ENCODE assay signal across 8 cellular contexts in the genomic region with DNA sequence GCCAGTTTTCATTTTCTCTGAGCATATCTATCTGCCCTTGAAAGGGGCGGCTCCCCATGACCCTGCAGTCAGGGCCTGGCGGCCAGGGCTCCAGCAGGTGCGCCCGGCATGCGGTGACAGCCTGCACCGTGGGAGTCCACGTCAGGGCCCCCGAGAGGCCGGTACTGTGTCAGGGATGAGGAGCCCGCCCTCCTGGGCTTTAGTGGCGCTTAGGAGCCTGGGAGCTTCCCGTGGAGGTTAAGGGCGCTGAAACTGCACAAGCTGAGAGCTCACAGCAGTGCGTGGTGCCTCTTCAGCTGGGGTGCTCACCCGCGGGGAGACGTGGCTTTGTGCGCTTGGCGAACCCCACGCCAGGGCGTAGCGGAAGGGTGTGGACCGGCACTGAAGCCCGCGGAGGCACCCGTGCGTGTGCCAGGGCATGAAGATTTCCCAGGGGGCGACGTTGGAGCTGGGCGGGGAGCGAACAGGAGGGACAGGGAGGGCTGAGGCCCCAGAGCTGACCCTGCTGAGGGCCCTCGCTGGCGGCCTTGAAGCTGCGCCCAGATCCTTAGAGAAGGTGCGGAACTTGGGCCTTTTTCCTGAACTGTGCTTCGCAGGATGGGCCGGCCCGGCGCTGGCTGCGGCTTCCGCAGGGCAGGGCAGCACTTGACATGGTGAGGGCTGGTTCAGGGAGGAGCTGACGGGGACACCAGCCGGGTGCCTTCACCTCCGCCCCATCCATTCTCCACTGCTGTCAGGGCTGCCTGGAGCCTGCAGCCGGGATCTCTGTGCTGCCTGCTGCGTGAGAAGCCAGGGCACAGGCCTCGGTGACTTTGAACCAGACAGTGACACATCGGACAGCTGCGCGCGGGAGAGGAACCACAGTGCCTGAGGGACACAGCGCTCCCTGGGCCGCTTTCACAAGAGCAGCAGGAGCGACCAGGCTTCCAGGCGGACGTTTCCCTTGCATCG. TPM values are rescaled to one million over a fixed set of nuclear protein-coding genes. Genes with fewer than 3 reads are reported as not detected.
DNase-seq lines count a peak whose midpoint lies in the region; ATAC-seq, FAIRE-seq and TF ChIP-seq lines count a peak whose summit lies in the region.

No MANE protein-coding gene starts in this region.

- intact Hi-C loops in CD8-positive, alpha-beta T cell (cut with DNase I, micrococcal nuclease): loop anchor here in 1 of 2 experiments (10.0 kb wide), 1 partner anchor 1857 kb away; no protein-coding TSS in a partner anchor
- intact Hi-C loops in HepG2 (cut with micrococcal nuclease; ENCODE audit: unreplicated experiment): no loop called here

- no peak for TF ChIP-seq CTCF in CD8-positive, alpha-beta T cell (IDR thresholded peaks at IDR 0.05)
- TF ChIP-seq CTCF in HFF-Myc (IDR thresholded peaks at IDR 0.05; ENCODE audit: low read depth, low read length, missing control alignments) (no peak), brain microvascular endothelial cell (IDR thresholded peaks at IDR 0.05; ENCODE audit: low read depth, low read length, missing control alignments) (no peak), HepG2 (CRISPR knock-in tag; IDR thresholded peaks at IDR 0.05) (peak; percentile 37; the same call in 1 of the 2 replicates)

- H3K27me3 Mint-ChIP-seq in CD8-positive, alpha-beta T cell (ENCODE audit: low read depth): peaks cover 7% of the 10 kb centered on the region
- peaks cover 13% of the 10 kb centered on the region for H3K27me3 Mint-ChIP-seq in T-helper 17 cell
- peaks cover 7% of the 10 kb centered on the region for H3K27me3 Mint-ChIP-seq in stimulated activated naive CD8-positive, alpha-beta T cell treated with anti-CD3 and anti-CD28 coated beads, Interleukin-15, Interleukin-2, amounts not matched to agents 100 ng/mL and 50 ng/mL, for 24 hours

- peak overlapping the region; percentile 33; the same call in 1 of the 2 replicates for H3K9ac ChIP-seq in HepG2 (ENCODE audit: insufficient read depth, low read depth, low read length)

- H3K4me1 ChIP-seq in CD8-positive, alpha-beta T cell (ENCODE audit: insufficient read depth, low read length): peaks cover 45% of the 10 kb centered on the region
- peaks cover 63% of the 10 kb centered on the region for H3K4me1 ChIP-seq in HepG2 (ENCODE audit: insufficient read depth, low read length)

- H3K27ac Mint-ChIP-seq in CD8-positive, alpha-beta T cell: peak overlapping the region; percentile 84
- peak overlapping the region; percentile 32 for H3K27ac Mint-ChIP-seq in T-helper 17 cell
- H3K27ac Mint-ChIP-seq in stimulated activated naive CD8-positive, alpha-beta T cell treated with anti-CD3 and anti-CD28 coated beads, Interleukin-15, Interleukin-2, amounts not matched to agents 100 ng/mL and 50 ng/mL, for 24 hours: peak overlapping the region; percentile 65

- H3K9me3 Mint-ChIP-seq in CD8-positive, alpha-beta T cell: peaks cover 6% of the 10 kb centered on the region
- H3K9me3 Mint-ChIP-seq in stimulated activated naive CD8-positive, alpha-beta T cell treated with anti-CD3 and anti-CD28 coated beads, Interleukin-15, Interleukin-2, amounts not matched to agents 100 ng/mL and 50 ng/mL, for 24 hours: no peaks in the 10 kb centered on the region

- TF ChIP-seq POLR2A in HepG2 (IDR thresholded peaks at IDR 0.05; ENCODE audit: insufficient read depth in 1 of 2, low read depth in 2 of 2, low read length in 2 of 2): no peak

- POLR2A ChIA-PET in CD8-positive, alpha-beta T cell (lab: Charles Lee): no interaction called here
- POLR2A ChIA-PET in HepG2 (lab: Yijun Ruan, JAX): interaction anchor here (1.1 kb wide), 1 partner anchor 31 kb away, joined by 4 read pairs; no protein-coding TSS in a partner anchor

- CTCF ChIA-PET in CD8-positive, alpha-beta T cell (lab: Charles Lee): interaction anchor here (0.6 to 1.1 kb wide), 2 partner anchors 15 to 66 kb away, joined by 3 read pairs; no protein-coding TSS in a partner anchor
- CTCF ChIA-PET in HepG2 (lab: Yijun Ruan, JAX; ENCODE audit: low intra/inter-chr PET ratio, low total read pairs): no interaction called here

- H2AFZ ChIP-seq in HepG2 (ENCODE audit: low read length): no peak overlapping the region

- peak; percentile 40 for ATAC-seq in CD8-positive, alpha-beta T cell
- ATAC-seq in T-helper 17 cell (peak; percentile 48), HepG2 (peak; percentile 85), HG03135 (IDR thresholded peaks at IDR 0.05; ENCODE audit: unreplicated experiment) (no peak)

- TF ChIP-seq RAD21 in HepG2 (CRISPR knock-in tag; IDR thresholded peaks at IDR 0.05): no peak

- no peaks in the 10 kb centered on the region for H3K9me3 ChIP-seq in CD8-positive, alpha-beta T cell (ENCODE audit: low read length)
- no peaks in the 10 kb centered on the region for H3K9me3 ChIP-seq in T-helper 17 cell (ENCODE audit: control insufficient read depth, low read length, poor library complexity, severe bottlenecking)
- H3K9me3 ChIP-seq in HepG2 (ENCODE audit: low read length): no peaks in the 10 kb centered on the region

- no peak for TF ChIP-seq EP300 in HepG2 (IDR thresholded peaks at IDR 0.05; ENCODE audit: low read depth in 2 of 2, low read length in 2 of 2)
- no peak for TF ChIP-seq EP300 in HepG2 (CRISPR knock-in tag; IDR thresholded peaks at IDR 0.05; ENCODE audit: borderline replicate concordance)

- no TSS peak for BruUV-seq in HepG2 (replicated peaks; lab: Mats Ljungman, UMichigan)

- WGBS in HepG2 (ENCODE audit: low lambda C conversion rate): 14% methylated on average over 13 of the region's 57 CpGs

- peak overlapping the region; percentile 53 for H3K4me3 ChIP-seq in CD8-positive, alpha-beta T cell (ENCODE audit: low read depth, low read length)
- H3K4me3 ChIP-seq in HFF-Myc (replicated peaks; ENCODE audit: low read depth, low read length) (peak overlapping the region; percentile 31), brain microvascular endothelial cell (ENCODE audit: low read depth, low read length) (peak overlapping the region; percentile 46), HepG2 (replicated peaks in 1 of 3; ENCODE audit: insufficient read depth in 1 of 3, low read depth in 2 of 3, low read length in 3 of 3) (peak overlapping the region; percentile 48 to 70 (median 49))

- DNase-seq in CD8-positive, alpha-beta T cell: peak in 5 of 7 experiments; percentile 15 to 71 (median 43)
- DNase-seq in HFF-Myc (ENCODE audit: extremely low read depth, low read depth) (peak; percentile 9), T-helper 17 cell (peak in 2 of 3 donors; percentile 13 to 14), brain microvascular endothelial cell (peak; percentile 64), HepG2 (ENCODE audit: low spot score) (peak; percentile 55), NCI-H345 treated with DMSO at 0.1 percent for 48 hours (lab: John Stamatoyannopoulos, UW; ENCODE audit: unreplicated experiment) (no peak)

- peak overlapping the region; percentile 30 for H3K27ac ChIP-seq in CD8-positive, alpha-beta T cell (ENCODE audit: low read depth, low read length)
- H3K27ac ChIP-seq in brain microvascular endothelial cell: no peak overlapping the region
- H3K27ac ChIP-seq in HepG2 (ENCODE audit: extremely low read length, insufficient read depth, low read length): no peak overlapping the region

- H3K36me3 Mint-ChIP-seq in CD8-positive, alpha-beta T cell: no peaks in the 10 kb centered on the region
- no peaks in the 10 kb centered on the region for H3K36me3 Mint-ChIP-seq in T-helper 17 cell (ENCODE audit: low read depth)
- H3K36me3 Mint-ChIP-seq in stimulated activated naive CD8-positive, alpha-beta T cell treated with anti-CD3 and anti-CD28 coated beads, Interleukin-15, Interleukin-2, amounts not matched to agents 100 ng/mL and 50 ng/mL, for 24 hours (ENCODE audit: low read depth): peaks cover 4% of the 10 kb centered on the region

- peak overlapping the region; percentile 84 for H3K4me2 ChIP-seq in HepG2 (ENCODE audit: low read depth, low read length)

- peak overlapping the region; percentile 88 for H3K4me3 Mint-ChIP-seq in CD8-positive, alpha-beta T cell
- peak overlapping the region; percentile 89 for H3K4me3 Mint-ChIP-seq in T-helper 17 cell
- peak overlapping the region; percentile 78 for H3K4me3 Mint-ChIP-seq in stimulated activated naive CD8-positive, alpha-beta T cell treated with anti-CD3 and anti-CD28 coated beads, Interleukin-15, Interleukin-2, amounts not matched to agents 100 ng/mL and 50 ng/mL, for 24 hours

- FAIRE-seq in HepG2 (lab: Jason Lieb, UNC): no peak

- peaks cover 49% of the 10 kb centered on the region for H3K4me1 Mint-ChIP-seq in CD8-positive, alpha-beta T cell (ENCODE audit: low read depth)
- H3K4me1 Mint-ChIP-seq in T-helper 17 cell: peaks cover 29% of the 10 kb centered on the region
- H3K4me1 Mint-ChIP-seq in stimulated activated naive CD8-positive, alpha-beta T cell treated with anti-CD3 and anti-CD28 coated beads, Interleukin-15, Interleukin-2, amounts not matched to agents 100 ng/mL and 50 ng/mL, for 24 hours (ENCODE audit: low read depth): peaks cover 63% of the 10 kb centered on the region

- no peaks in the 10 kb centered on the region for H4K20me1 ChIP-seq in HepG2 (ENCODE audit: insufficient read depth, low read length)

- H3K27me3 ChIP-seq in CD8-positive, alpha-beta T cell (ENCODE audit: insufficient read depth, low read length): no peaks in the 10 kb centered on the region
- H3K27me3 ChIP-seq in brain microvascular endothelial cell (replicated peaks) (no peaks in the 10 kb centered on the region), HepG2 (ENCODE audit: control insufficient read depth in 1 of 2, insufficient read depth in 2 of 2, low read length in 2 of 2) (peaks cover 3 to 22% of the 10 kb centered on the region in 2 experiments; a peak in 3 of 5 replicates)

- H3K36me3 ChIP-seq in CD8-positive, alpha-beta T cell (ENCODE audit: insufficient read depth, low read length): no peaks in the 10 kb centered on the region
- H3K36me3 ChIP-seq in brain microvascular endothelial cell (replicated peaks): no peaks in the 10 kb centered on the region
- H3K36me3 ChIP-seq in HepG2 (replicated peaks in 1 of 2; ENCODE audit: control insufficient read depth in 1 of 2, insufficient read depth in 2 of 2, low read length in 2 of 2): no peaks in the 10 kb centered on the region

- in situ Hi-C loops in brain microvascular endothelial cell (cut with HindIII; ENCODE audit: low pct_ligation_motif_present, low sequenced_read_pairs) (no loop called here), HepG2 (cut with HindIII; ENCODE audit: extremely low pct_ligation_motif_present, low pct_unique_long_range_greater_than_20kb) (no loop called here)

- no peaks in the 10 kb centered on the region for H3K79me2 ChIP-seq in HepG2 (ENCODE audit: insufficient read depth, low read length)

RNA-seq across cellular contexts. Expression of a gene that starts 32.9 kb away (rescaled TPM):
- not detected for total RNA-seq in CD8-positive, alpha-beta T cell
- total RNA-seq in T-helper 17 cell (not detected), HepG2 (2016; rRNA removed; fragmentation: Illumina TruSeq; extraction: Trizol) (not detected in 2 replicates)
- not detected in 2 replicates for total RNA-seq in HepG2 (2016; cell fraction: cytosol; rRNA removed; fragmentation: Illumina TruSeq; extraction: Trizol; ENCODE audit: low read depth)
- total RNA-seq in HepG2 (2016; cell fraction: insoluble cytoplasmic fraction; rRNA removed; fragmentation: Illumina TruSeq; extraction: Trizol): not detected in 2 replicates
- not detected in 2 replicates for total RNA-seq in HepG2 (2016; cell fraction: membrane; rRNA removed; fragmentation: Illumina TruSeq; extraction: Trizol)
- not detected in 2 replicates for total RNA-seq in HepG2 (2016; cell fraction: nucleus; rRNA removed; fragmentation: Illumina TruSeq; extraction: Trizol)
- not detected in 2 replicates for polyA plus RNA-seq in HepG2 (2011; rRNA removed)
- not detected in 2 replicates for polyA plus RNA-seq in HepG2 (2011; cell fraction: cytosol; rRNA removed)
- polyA plus RNA-seq in HepG2 (2011; cell fraction: nucleus; rRNA removed): not detected in 2 replicates
- not detected in 2 replicates for polyA plus RNA-seq in HepG2 (2012)
- not detected in 2 replicates for polyA plus RNA-seq in HepG2 (2016; cell fraction: cytosol; fragmentation: Illumina TruSeq; extraction: Trizol; ENCODE audit: low read depth)
- not detected in 2 replicates for polyA plus RNA-seq in HepG2 (2016; cell fraction: insoluble cytoplasmic fraction; fragmentation: Illumina TruSeq; extraction: Trizol; ENCODE audit: low read depth)
- polyA plus RNA-seq in HepG2 (2016; cell fraction: membrane; fragmentation: Illumina TruSeq; extraction: Trizol; ENCODE audit: low read depth): not detected in 2 replicates
- not detected in 2 replicates for polyA plus RNA-seq in HepG2 (2016; cell fraction: nucleus; fragmentation: Illumina TruSeq; extraction: Trizol; ENCODE audit: insufficient read depth, low read depth)
- not detected in 2 replicates for polyA minus RNA-seq in HepG2 (2011; rRNA and poly(A)+ RNA removed; ENCODE audit: low replicate concordance)
- not detected in 2 replicates for polyA minus RNA-seq in HepG2 (2011; cell fraction: cytosol; rRNA and poly(A)+ RNA removed)
- polyA minus RNA-seq in HepG2 (2011; cell fraction: nucleus; rRNA and poly(A)+ RNA removed): not detected in 2 replicates

RNA-seq across cellular contexts. Expression of a gene that starts 33.0 kb away (rescaled TPM):
- total RNA-seq in CD8-positive, alpha-beta T cell: 10 to 100 TPM; 60.3 to 69.4 TPM
- 10 to 100 TPM; 83.9 to 89.9 TPM for total RNA-seq in T-helper 17 cell
- total RNA-seq in HepG2 (2016; rRNA removed; fragmentation: Illumina TruSeq; extraction: Trizol): 19.5 and 34.3 TPM in 2 replicates
- total RNA-seq in HepG2 (2016; cell fraction: cytosol; rRNA removed; fragmentation: Illumina TruSeq; extraction: Trizol; ENCODE audit: low read depth): 8.9 and 9.0 TPM in 2 replicates
- 19.6 and 34.7 TPM in 2 replicates for total RNA-seq in HepG2 (2016; cell fraction: insoluble cytoplasmic fraction; rRNA removed; fragmentation: Illumina TruSeq; extraction: Trizol)
- 12.0 and 13.5 TPM in 2 replicates for total RNA-seq in HepG2 (2016; cell fraction: membrane; rRNA removed; fragmentation: Illumina TruSeq; extraction: Trizol)
- total RNA-seq in HepG2 (2016; cell fraction: nucleus; rRNA removed; fragmentation: Illumina TruSeq; extraction: Trizol): 44.5 and 53.3 TPM in 2 replicates
- 17.5 and 21.0 TPM in 2 replicates for polyA plus RNA-seq in HepG2 (2011; rRNA removed)
- polyA plus RNA-seq in HepG2 (2011; cell fraction: cytosol; rRNA removed): 8.1 and 12.3 TPM in 2 replicates
- polyA plus RNA-seq in HepG2 (2011; cell fraction: nucleus; rRNA removed): 77.2 and 88.2 TPM in 2 replicates
- 19.2 and 21.9 TPM in 2 replicates for polyA plus RNA-seq in HepG2 (2012)
- polyA plus RNA-seq in HepG2 (2016; cell fraction: cytosol; fragmentation: Illumina TruSeq; extraction: Trizol; ENCODE audit: low read depth): 0.76 and 0.89 TPM in 2 replicates
- 11.2 and 16.6 TPM in 2 replicates for polyA plus RNA-seq in HepG2 (2016; cell fraction: insoluble cytoplasmic fraction; fragmentation: Illumina TruSeq; extraction: Trizol; ENCODE audit: low read depth)
- polyA plus RNA-seq in HepG2 (2016; cell fraction: membrane; fragmentation: Illumina TruSeq; extraction: Trizol; ENCODE audit: low read depth): 1.9 and 2.0 TPM in 2 replicates
- polyA plus RNA-seq in HepG2 (2016; cell fraction: nucleus; fragmentation: Illumina TruSeq; extraction: Trizol; ENCODE audit: insufficient read depth, low read depth): 51.6 and 58.9 TPM in 2 replicates
- 75.1 and 127 TPM in 2 replicates for polyA minus RNA-seq in HepG2 (2011; rRNA and poly(A)+ RNA removed; ENCODE audit: low replicate concordance)
- 57.9 and 59.9 TPM in 2 replicates for polyA minus RNA-seq in HepG2 (2011; cell fraction: cytosol; rRNA and poly(A)+ RNA removed)
- polyA minus RNA-seq in HepG2 (2011; cell fraction: nucleus; rRNA and poly(A)+ RNA removed): 131 and 135 TPM in 2 replicates

Comparison
In these comparisons a context has a peak if more than half of its experiments do, and no peak if none do; other contexts are left out.
1. H3K27ac Mint-ChIP-seq: peak in every context shown above with its lines; median percentile 84 in CD8-positive, alpha-beta T cell; 65 in stimulated activated naive CD8-positive, alpha-beta T cell treated with anti-CD3 and anti-CD28 coated beads, Interleukin-15, Interleukin-2, amounts not matched to agents 100 ng/mL and 50 ng/mL, for 24 hours; 32 in T-helper 17 cell.